19 cellular contexts compared by ENCODE assay signal in the genomic region with DNA sequence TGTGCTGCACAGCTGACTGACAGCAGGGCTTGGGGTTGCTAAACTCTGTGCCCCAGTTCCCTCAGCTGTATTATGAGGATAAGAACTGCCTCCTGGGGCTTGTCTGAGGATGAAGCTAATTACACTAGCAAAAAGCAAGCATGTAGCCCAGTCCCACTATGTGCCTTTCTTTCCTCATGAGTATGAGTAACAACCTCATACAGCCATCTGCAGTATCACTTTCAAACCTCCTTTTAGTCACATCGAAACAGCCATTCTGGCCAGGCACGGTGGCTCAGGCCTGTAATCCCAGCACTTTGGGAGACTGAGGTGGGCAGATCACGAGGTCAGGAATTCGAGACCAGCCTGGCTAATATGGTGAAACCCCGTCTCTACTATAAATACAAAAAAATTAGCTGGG.
DNase-seq lines count a peak whose midpoint lies in the region; ATAC-seq lines count a peak whose summit lies in the region.
"Had no signal": no experiment of that assay in that cellular context is flagged by ENCODE, and none has a peak within 500 bp of the region (broad histone marks: within the 10 kb centered on the region; RNA-seq: fewer than 3 reads in every experiment).

No MANE protein-coding gene starts in this region.

- DNase-seq in D341Med (ENCODE audit: low spot score), result peak; percentile 48
- no peak for DNase-seq in NCI-H2196 (lab: John Stamatoyannopoulos, UW; ENCODE audit: unreplicated experiment)
- no peak for DNase-seq in KG1 (lab: John Stamatoyannopoulos, UW)
- no peak for DNase-seq in GM19240 (ENCODE audit: insufficient read length, low spot score)
- DNase-seq in head of caudate nucleus, result no peak
- DNase-seq: activated B cell treated with CpG ODN at 0.5 μM for 24 hours; activated CD4-positive, alpha-beta memory T cell treated with anti-CD3 and anti-CD28 coated beads for 36 hours; activated gamma-delta T cell; BE2C; DMS53; effector CD4-positive, alpha-beta T cell; Karpas-422; left colon; mesendoderm; NCI-H146; NCI-H526 had no signal

- ATAC-seq in GM19023 (IDR thresholded peaks at IDR 0.05; ENCODE audit: unreplicated experiment) (peak; percentile 60), HG02571 (IDR thresholded peaks at IDR 0.05; ENCODE audit: unreplicated experiment) (peak; percentile 89), HG03520 (IDR thresholded peaks at IDR 0.05; ENCODE audit: unreplicated experiment) (peak; percentile 94)
- ATAC-seq: left colon had no signal

- intact Hi-C loops in head of caudate nucleus (cut with DNase I), result no loop called here
